In genomic region chr3:41290306-41290705, GRCh38 we compare ENCODE assay signal across 33 cellular contexts.
"Had no signal": no experiment of that assay in that cellular context is flagged by ENCODE, and none has a peak within 500 bp of the region (broad histone marks: within the 10 kb centered on the region; RNA-seq: fewer than 3 reads in every experiment).

No MANE protein-coding gene starts in this region.

- H3K4me3 ChIP-seq: adrenal gland, body of pancreas, esophagus squamous epithelium, gastroesophageal sphincter had no signal

- H3K9me3 Mint-ChIP-seq: activated CD4-positive, alpha-beta T cell treated with anti-CD3 and anti-CD28 coated beads, Interleukin-2, amount 10 ng/mL, durations not matched to agents 24 days and 14 days; activated T-helper 1 cell treated with anti-CD3 and anti-CD28 coated beads, Interleukin-12 subunit alpha, Interleukin-12 subunit beta, Interleukin-2, Interleukin-4 antibody, amounts not matched to agents 30 ng/mL and 10 ng/mL and 1 ng/mL, durations not matched to agents 14 hours and 24 hours and 36 hours; activated T-helper 2 cell treated with anti-CD3 and anti-CD28 coated beads, Interferon-gamma antibody, Interleukin-2, Interleukin-4, amounts not matched to agents 10 μg/mL and 5 μg/mL and 100 μg/mL, durations not matched to agents 14 hours and 24 hours and 36 hours; effector memory CD8-positive, alpha-beta T cell; T-helper 2 cell treated with Interferon-gamma antibody and Interleukin-4, amounts not matched to agents 5 μg/mL and 100 μg/mL, for 36 hours had no signal

- H3K36me3 ChIP-seq: adrenal gland, esophagus squamous epithelium, gastroesophageal sphincter, WERI-Rb-1 had no signal

- H3K9me3 ChIP-seq: adrenal gland, body of pancreas, esophagus squamous epithelium, gastroesophageal sphincter had no signal

- H3K4me3 Mint-ChIP-seq: activated CD4-positive, alpha-beta memory T cell treated with anti-CD3 and anti-CD28 coated beads for 36 hours; activated CD4-positive, alpha-beta T cell treated with anti-CD3 and anti-CD28 coated beads for 36 hours; activated CD4-positive, alpha-beta T cell treated with anti-CD3 and anti-CD28 coated beads, Interleukin-2, amount 10 ng/mL, durations not matched to agents 24 days and 14 days; activated CD8-positive, alpha-beta memory T cell treated with anti-CD3 and anti-CD28 coated beads, Interleukin-2, amount 10 ng/mL, durations not matched to agents 7 days and 5 days; activated CD8-positive, alpha-beta T cell treated with anti-CD3 and anti-CD28 coated beads, Interleukin-2, amount 10 ng/mL, durations not matched to agents 7 days and 5 days; activated naive CD4-positive, alpha-beta T cell treated with anti-CD3 and anti-CD28 coated beads for 36 hours; activated naive CD4-positive, alpha-beta T cell treated with anti-CD3 and anti-CD28 coated beads, Interleukin-2, amount 50 U/mL, for 24 hours; activated naive CD8-positive, alpha-beta T cell treated with anti-CD3 and anti-CD28 coated beads for 36 hours; activated naive CD8-positive, alpha-beta T cell treated with anti-CD3 and anti-CD28 coated beads, Interleukin-2, amount 50 U/mL, for 24 hours; activated T-helper 1 cell treated with anti-CD3 and anti-CD28 coated beads, Interleukin-12 subunit alpha, Interleukin-12 subunit beta, Interleukin-2, Interleukin-4 antibody, amounts not matched to agents 30 ng/mL and 10 ng/mL and 1 ng/mL, durations not matched to agents 14 hours and 24 hours and 36 hours; central memory CD8-positive, alpha-beta T cell; effector memory CD8-positive, alpha-beta T cell; T-helper 17 cell; T-helper 2 cell treated with Interferon-gamma antibody and Interleukin-4, amounts not matched to agents 5 μg/mL and 100 μg/mL, for 36 hours had no signal

- H3K4me1 ChIP-seq: adrenal gland, body of pancreas, esophagus squamous epithelium, gastroesophageal sphincter had no signal

- H3K27ac Mint-ChIP-seq: activated CD4-positive, alpha-beta memory T cell treated with anti-CD3 and anti-CD28 coated beads for 36 hours; activated CD4-positive, alpha-beta T cell treated with anti-CD3 and anti-CD28 coated beads for 36 hours; activated CD4-positive, alpha-beta T cell treated with anti-CD3 and anti-CD28 coated beads, Interleukin-2, amount 10 ng/mL, durations not matched to agents 24 days and 14 days; activated CD8-positive, alpha-beta memory T cell treated with anti-CD3 and anti-CD28 coated beads, Interleukin-2, amount 10 ng/mL, durations not matched to agents 7 days and 5 days; activated CD8-positive, alpha-beta T cell treated with anti-CD3 and anti-CD28 coated beads, Interleukin-2, amount 10 ng/mL, durations not matched to agents 7 days and 5 days; activated naive CD4-positive, alpha-beta T cell treated with anti-CD3 and anti-CD28 coated beads for 36 hours; activated naive CD4-positive, alpha-beta T cell treated with anti-CD3 and anti-CD28 coated beads, Interleukin-2, amount 50 U/mL, for 24 hours; activated naive CD8-positive, alpha-beta T cell treated with anti-CD3 and anti-CD28 coated beads for 36 hours; activated naive CD8-positive, alpha-beta T cell treated with anti-CD3 and anti-CD28 coated beads, Interleukin-2, amount 50 U/mL, for 24 hours; activated T-helper 1 cell treated with anti-CD3 and anti-CD28 coated beads, Interleukin-12 subunit alpha, Interleukin-12 subunit beta, Interleukin-2, Interleukin-4 antibody, amounts not matched to agents 30 ng/mL and 10 ng/mL and 1 ng/mL, durations not matched to agents 14 hours and 24 hours and 36 hours; activated T-helper 2 cell treated with anti-CD3 and anti-CD28 coated beads, Interferon-gamma antibody, Interleukin-2, Interleukin-4, amounts not matched to agents 10 μg/mL and 5 μg/mL and 100 μg/mL, durations not matched to agents 14 hours and 24 hours and 36 hours; effector memory CD8-positive, alpha-beta T cell; T-helper 17 cell; T-helper 2 cell treated with Interferon-gamma antibody and Interleukin-4, amounts not matched to agents 5 μg/mL and 100 μg/mL, for 36 hours had no signal

- H3K27me3 Mint-ChIP-seq: activated CD4-positive, alpha-beta memory T cell treated with anti-CD3 and anti-CD28 coated beads for 36 hours; activated CD4-positive, alpha-beta T cell treated with anti-CD3 and anti-CD28 coated beads for 36 hours; activated CD4-positive, alpha-beta T cell treated with anti-CD3 and anti-CD28 coated beads, Interleukin-2, amount 10 ng/mL, durations not matched to agents 24 days and 14 days; activated CD8-positive, alpha-beta memory T cell treated with anti-CD3 and anti-CD28 coated beads, Interleukin-2, amount 10 ng/mL, durations not matched to agents 7 days and 5 days; activated naive CD4-positive, alpha-beta T cell treated with anti-CD3 and anti-CD28 coated beads, Interleukin-2, amount 50 U/mL, for 24 hours; activated naive CD8-positive, alpha-beta T cell treated with anti-CD3 and anti-CD28 coated beads for 36 hours; activated naive CD8-positive, alpha-beta T cell treated with anti-CD3 and anti-CD28 coated beads, Interleukin-2, amount 50 U/mL, for 24 hours; central memory CD8-positive, alpha-beta T cell; effector memory CD8-positive, alpha-beta T cell; T-helper 17 cell had no signal

- ATAC-seq: activated CD4-positive, alpha-beta T cell treated with anti-CD3 and anti-CD28 coated beads for 36 hours; activated CD8-positive, alpha-beta memory T cell treated with anti-CD3 and anti-CD28 coated beads, Interleukin-2, amount 10 ng/mL, durations not matched to agents 7 days and 5 days; activated CD8-positive, alpha-beta T cell treated with anti-CD3 and anti-CD28 coated beads, Interleukin-2, amount 10 ng/mL, durations not matched to agents 7 days and 5 days; activated naive CD8-positive, alpha-beta T cell treated with anti-CD3 and anti-CD28 coated beads, Interleukin-2, amount 50 U/mL, for 24 hours; body of pancreas; effector memory CD8-positive, alpha-beta T cell; gastroesophageal sphincter; T-helper 17 cell had no signal

- H3K36me3 Mint-ChIP-seq: activated CD8-positive, alpha-beta memory T cell treated with anti-CD3 and anti-CD28 coated beads, Interleukin-2, amount 10 ng/mL, durations not matched to agents 7 days and 5 days; activated naive CD8-positive, alpha-beta T cell treated with anti-CD3 and anti-CD28 coated beads for 36 hours had no signal

- H3K4me1 Mint-ChIP-seq: activated CD4-positive, alpha-beta T cell treated with anti-CD3 and anti-CD28 coated beads for 36 hours; activated CD4-positive, alpha-beta T cell treated with anti-CD3 and anti-CD28 coated beads, Interleukin-2, amount 10 ng/mL, durations not matched to agents 24 days and 14 days; activated naive CD8-positive, alpha-beta T cell treated with anti-CD3 and anti-CD28 coated beads, Interleukin-2, amount 50 U/mL, for 24 hours; central memory CD8-positive, alpha-beta T cell had no signal

- DNase-seq: activated CD4-positive, alpha-beta memory T cell treated with anti-CD3 and anti-CD28 coated beads for 36 hours; activated CD4-positive, alpha-beta T cell treated with anti-CD3 and anti-CD28 coated beads for 36 hours; activated CD4-positive, alpha-beta T cell treated with anti-CD3 and anti-CD28 coated beads, Interleukin-2, amount 10 ng/mL, durations not matched to agents 24 days and 14 days; activated CD4-positive, CD25-positive, alpha-beta regulatory T cell; activated CD4-positive, CD25-positive, alpha-beta regulatory T cell treated with anti-CD3 and anti-CD28 coated beads, Interleukin-2, amount 50 U/mL, for 72 hours; activated CD8-positive, alpha-beta memory T cell treated with anti-CD3 and anti-CD28 coated beads, Interleukin-2, amount 10 ng/mL, durations not matched to agents 7 days and 5 days; activated CD8-positive, alpha-beta memory T cell treated with anti-CD3 and anti-CD28 coated beads, Interleukin-2, amount 50 U/mL, for 4 hours; activated CD8-positive, alpha-beta T cell treated with anti-CD3 and anti-CD28 coated beads, Interleukin-2, amount 10 ng/mL, durations not matched to agents 7 days and 5 days; activated effector memory CD4-positive, alpha-beta T cell treated with anti-CD3 and anti-CD28 coated beads, Interleukin-2, amount 50 U/mL, for 16 hours; activated naive CD4-positive, alpha-beta T cell treated with anti-CD3 and anti-CD28 coated beads for 36 hours; activated naive CD8-positive, alpha-beta T cell treated with anti-CD3 and anti-CD28 coated beads for 36 hours; activated naive CD8-positive, alpha-beta T cell treated with anti-CD3 and anti-CD28 coated beads, Interleukin-2, amount 50 U/mL, for 24 hours; activated T-cell treated with anti-CD3 and anti-CD28 coated beads, Interleukin-2, amount 50 U/mL, for 1 hour; activated T-cell treated with anti-CD3 and anti-CD28 coated beads, Interleukin-2, amount 50 U/mL, for 48 hours; adrenal gland; aorta; body of pancreas; cortex of kidney; dermis blood vessel endothelial cell; effector CD4-positive, alpha-beta T cell; effector memory CD8-positive, alpha-beta T cell; erythroblast; esophagus squamous epithelium; T-helper 1 cell; T-helper 17 cell; T1000; WERI-Rb-1 had no signal
